7 cellular contexts compared by ENCODE assay signal in the genomic region with DNA sequence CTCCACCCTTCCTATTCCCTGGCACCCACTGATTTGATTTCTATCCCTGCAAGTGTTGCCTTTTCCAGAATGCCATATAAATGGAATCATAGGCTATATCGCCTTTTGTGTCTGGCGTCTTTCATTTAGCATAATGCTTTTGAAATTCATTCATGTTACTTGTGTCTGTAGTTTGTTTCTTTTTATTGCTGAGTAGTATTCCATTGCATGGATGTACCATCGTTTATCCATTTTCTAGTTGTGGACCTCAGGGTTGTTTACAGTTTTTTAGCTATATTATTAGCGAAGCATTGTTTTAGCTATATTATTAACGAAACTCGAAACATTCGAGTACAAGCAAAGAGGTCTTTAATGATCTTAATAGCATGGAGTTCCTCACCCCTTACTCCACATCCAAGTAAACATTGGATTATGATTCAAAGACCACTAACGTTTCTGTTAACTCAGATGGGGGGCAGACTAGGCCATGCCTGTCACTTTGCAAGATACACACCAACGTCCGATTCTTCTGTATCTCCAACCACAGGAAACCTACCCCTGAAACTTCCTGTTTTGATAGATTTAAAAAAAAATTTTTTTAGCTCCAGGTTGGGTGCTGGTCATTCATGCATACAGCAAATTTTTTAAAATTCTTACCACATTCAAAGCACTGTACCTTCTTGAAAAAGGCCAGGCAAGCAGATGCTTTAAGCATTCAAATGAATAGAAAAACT. TPM values are rescaled to one million over a fixed set of nuclear protein-coding genes. Genes with fewer than 3 reads are reported as not detected.
DNase-seq lines count a peak whose midpoint lies in the region; ATAC-seq and TF ChIP-seq lines count a peak whose summit lies in the region.

No MANE protein-coding gene starts in this region.

- H3K27me3 ChIP-seq in endodermal cell (ENCODE audit: control insufficient read depth, insufficient read depth, low read length, poor library complexity, severe bottlenecking): no peaks in the 10 kb centered on the region
- H3K27me3 ChIP-seq in sigmoid colon: no peaks in the 10 kb centered on the region

- peaks cover 12% of the 10 kb centered on the region for H3K9me3 Mint-ChIP-seq in endodermal cell

- H3K4me1 ChIP-seq in OCI-LY7 (ENCODE audit: insufficient read depth, low read length, poor library complexity, severe bottlenecking) (peaks cover 35% of the 10 kb centered on the region), endodermal cell (ENCODE audit: control insufficient read depth, insufficient read depth, low read length) (no peaks in the 10 kb centered on the region), sigmoid colon (peaks cover 0 to 45% (median 23%) of the 10 kb centered on the region in 4 donors)

- intact Hi-C loops in OCI-LY7 (cut with micrococcal nuclease; ENCODE audit: unreplicated experiment): loop anchor here (2.0 to 5.0 kb wide), 4 partner anchors 242 to 332 kb away; no protein-coding TSS in a partner anchor
- intact Hi-C loops in sigmoid colon (cut with DNase I): no loop called here

- DNase-seq in OCI-LY7 (ENCODE audit: low spot score): peak; percentile 89
- no peak for DNase-seq in endodermal cell
- DNase-seq in sigmoid colon: no peak
- DNase-seq in NCI-H526 (lab: John Stamatoyannopoulos, UW): no peak
- no peak for DNase-seq in COR-L47 (lab: John Stamatoyannopoulos, UW)

- peak overlapping the region; percentile 88 for H3K4me3 Mint-ChIP-seq in endodermal cell

- H3K36me3 Mint-ChIP-seq in endodermal cell (ENCODE audit: low read depth): peaks cover 22% of the 10 kb centered on the region

- peaks cover 8% of the 10 kb centered on the region; the same call in 1 of the 2 replicates for H3K9me3 ChIP-seq in OCI-LY7 (ENCODE audit: low read length)
- H3K9me3 ChIP-seq in endodermal cell (ENCODE audit: control insufficient read depth, low read length): peaks cover 7% of the 10 kb centered on the region
- no peaks in the 10 kb centered on the region for H3K9me3 ChIP-seq in sigmoid colon

- peak overlapping the region; percentile 86 for H3K9ac ChIP-seq in endodermal cell (ENCODE audit: extremely low read depth, low read length, poor library complexity, severe bottlenecking)

- POLR2A ChIA-PET in OCI-LY7 (lab: Charles Lee): interaction anchor here (0.6 to 6.1 kb wide), 24 partner anchors 8 to 328 kb away, joined by 3 to 108 read pairs (median 6); a partner anchor contains a TSS

- peak; percentile 50 for ATAC-seq in GM18858 (IDR thresholded peaks at IDR 0.05; ENCODE audit: unreplicated experiment)
- ATAC-seq in HG02678 (IDR thresholded peaks at IDR 0.05; ENCODE audit: unreplicated experiment): peak; percentile 43

- H3K36me3 ChIP-seq in OCI-LY7 (ENCODE audit: insufficient read depth, low read length): peaks cover 58% of the 10 kb centered on the region
- peaks cover 19% of the 10 kb centered on the region for H3K36me3 ChIP-seq in endodermal cell (ENCODE audit: control insufficient read depth, insufficient read depth, low read length)
- peaks cover 0 to 16% (median 0%) of the 10 kb centered on the region in 4 donors for H3K36me3 ChIP-seq in sigmoid colon

- no peak for TF ChIP-seq POLR2A in sigmoid colon (IDR thresholded peaks at IDR 0.05)

- H3K27ac Mint-ChIP-seq in endodermal cell: peak overlapping the region; percentile 94

- H3K27ac ChIP-seq in OCI-LY7 (ENCODE audit: low read depth, low read length, poor library complexity, severe bottlenecking): peak overlapping the region; percentile 94
- H3K27ac ChIP-seq in endodermal cell (ENCODE audit: low read depth, low read length): no peak overlapping the region
- peak overlapping the region in 3 of 4 donors; percentile 84 to 87 (median 86) for H3K27ac ChIP-seq in sigmoid colon

- H3K79me2 ChIP-seq in OCI-LY7 (ENCODE audit: insufficient read depth, low read depth, low read length): peaks cover 76% of the 10 kb centered on the region

- TF ChIP-seq CTCF in OCI-LY7 (conservative IDR thresholded peaks at IDR 0.05; ENCODE audit: low read length): peak; percentile 44
- no peak for TF ChIP-seq CTCF in endodermal cell (conservative IDR thresholded peaks at IDR 0.05)
- no peak for TF ChIP-seq CTCF in sigmoid colon (IDR thresholded peaks at IDR 0.05)

- H3K4me2 ChIP-seq in OCI-LY7 (ENCODE audit: low read length): peak overlapping the region; percentile 91

- H4K20me1 ChIP-seq in OCI-LY7 (ENCODE audit: insufficient read depth, low read length): peaks cover 15% of the 10 kb centered on the region

- TSS peak; percentile 77 for BruUV-seq in OCI-LY7 (replicated peaks; lab: Mats Ljungman, UMichigan)

- CTCF ChIA-PET in OCI-LY7 (lab: Charles Lee; ENCODE audit: unreplicated experiment): interaction anchor here (1.0 to 1.5 kb wide), 2 partner anchors 9 to 68 kb away, joined by 3 to 4 read pairs; no protein-coding TSS in a partner anchor

- no peak for TF ChIP-seq EP300 in sigmoid colon (IDR thresholded peaks at IDR 0.05)

- no peaks in the 10 kb centered on the region for H3K27me3 Mint-ChIP-seq in endodermal cell (ENCODE audit: insufficient read depth)

- H2AFZ ChIP-seq in OCI-LY7 (ENCODE audit: low read length): no peak overlapping the region

- no peaks in the 10 kb centered on the region for H3K9me2 ChIP-seq in OCI-LY7 (ENCODE audit: insufficient read depth, low read length)

- 87% methylated on average over 5 to 10 of the region's 10 CpGs for WGBS in endodermal cell (ENCODE audit: insufficient coverage in 1 of 2, insufficient read length in 1 of 2), 2 experiments
- 46 to 67% methylated on average over 10 of the region's 10 CpGs for WGBS in sigmoid colon, 2 donors

- H3K4me3 ChIP-seq in OCI-LY7 (ENCODE audit: low read depth, low read length, poor library complexity, severe bottlenecking) (peak overlapping the region; percentile 92), endodermal cell (ENCODE audit: low read length) (peak overlapping the region; percentile 89), sigmoid colon (peak overlapping the region; percentile 61 to 85 (median 75))

- peaks cover 27% of the 10 kb centered on the region for H3K4me1 Mint-ChIP-seq in endodermal cell

RNA-seq across cellular contexts. Expression of a gene that starts 1.1 kb away (rescaled TPM):
- total RNA-seq in OCI-LY7 (2014; rRNA removed; shearing (Covaris generic)): 78.2 and 90.1 TPM in 2 replicates
- total RNA-seq in OCI-LY7 (2022) (146 and 181 TPM in 2 replicates), endodermal cell (10 to 100 TPM; 15.3 to 26.1 TPM), sigmoid colon (10 to 100 TPM in 3 of 4 donors, 1 to 10 TPM in 1; 10.0 to 18.5 (median 13.9) TPM)
- polyA plus RNA-seq in endodermal cell (2013, experiment 1 of 2): 38.0 TPM
- 41.7 TPM for polyA plus RNA-seq in endodermal cell (2013, experiment 2 of 2)
- 10 to 100 TPM; 16.8 to 26.0 (median 23.4) TPM for polyA plus RNA-seq in sigmoid colon
